22 cellular contexts compared by ENCODE assay signal in genomic region chr15:59444082-59444835, GRCh38. TPM values are rescaled to one million over a fixed set of nuclear protein-coding genes. Genes with fewer than 3 reads are reported as not detected.
"Had no signal": no experiment of that assay in that cellular context is flagged by ENCODE, and none has a peak within 500 bp of the region (broad histone marks: within the 10 kb centered on the region; RNA-seq: fewer than 3 reads in every experiment).

No MANE protein-coding gene starts in this region.

- H3K4me2 ChIP-seq: hepatocyte had no signal

- H3K79me2 ChIP-seq: hepatocyte had no signal

- H3K4me3 Mint-ChIP-seq: activated CD4-positive, alpha-beta T cell treated with anti-CD3 and anti-CD28 coated beads, Interleukin-2, amount 10 ng/mL, durations not matched to agents 7 days and 5 days; activated naive CD4-positive, alpha-beta T cell treated with anti-CD3 and anti-CD28 coated beads for 36 hours; activated naive CD8-positive, alpha-beta T cell treated with anti-CD3 and anti-CD28 coated beads, Interleukin-2, amount 10 ng/mL, durations not matched to agents 7 days and 5 days; central memory CD8-positive, alpha-beta T cell; effector memory CD8-positive, alpha-beta T cell; nephron progenitor cell; stimulated activated memory B cell treated with anti-CD40 and anti-IgM and Interleukin-4, amounts not matched to agents 10 μg/mL and 1 μg/mL and 100 μg/mL, for 72 hours; T-helper 17 cell had no signal

- ATAC-seq: effector memory CD8-positive, alpha-beta T cell; T-helper 17 cell; upper lobe of right lung had no signal

- H3K27ac Mint-ChIP-seq: activated CD4-positive, alpha-beta T cell treated with anti-CD3 and anti-CD28 coated beads, Interleukin-2, amount 10 ng/mL, durations not matched to agents 7 days and 5 days; activated naive CD4-positive, alpha-beta T cell treated with anti-CD3 and anti-CD28 coated beads for 36 hours; activated naive CD8-positive, alpha-beta T cell treated with anti-CD3 and anti-CD28 coated beads, Interleukin-2, amount 10 ng/mL, durations not matched to agents 7 days and 5 days; effector memory CD8-positive, alpha-beta T cell; nephron progenitor cell; stimulated activated memory B cell treated with anti-CD40 and anti-IgM and Interleukin-4, amounts not matched to agents 10 μg/mL and 1 μg/mL and 100 μg/mL, for 72 hours; T-helper 17 cell had no signal

- H3K27ac ChIP-seq: hepatocyte, upper lobe of right lung had no signal

- H3K9me3 Mint-ChIP-seq: activated CD4-positive, alpha-beta T cell treated with anti-CD3 and anti-CD28 coated beads, Interleukin-2, amount 10 ng/mL, durations not matched to agents 7 days and 5 days; activated naive CD4-positive, alpha-beta T cell treated with anti-CD3 and anti-CD28 coated beads for 36 hours; activated naive CD8-positive, alpha-beta T cell treated with anti-CD3 and anti-CD28 coated beads, Interleukin-2, amount 10 ng/mL, durations not matched to agents 7 days and 5 days; central memory CD8-positive, alpha-beta T cell; effector memory CD8-positive, alpha-beta T cell; nephron progenitor cell; stimulated activated memory B cell treated with anti-CD40 and anti-IgM and Interleukin-4, amounts not matched to agents 10 μg/mL and 1 μg/mL and 100 μg/mL, for 72 hours had no signal

- H2AFZ ChIP-seq: hepatocyte had no signal

- H3K4me1 ChIP-seq: breast epithelium, upper lobe of right lung had no signal

- H3K27me3 Mint-ChIP-seq: stimulated activated memory B cell treated with anti-CD40 and anti-IgM and Interleukin-4, amounts not matched to agents 10 μg/mL and 1 μg/mL and 100 μg/mL, for 72 hours had no signal

- H3K9me3 ChIP-seq: breast epithelium, esophagus muscularis mucosa, sigmoid colon, upper lobe of right lung had no signal

- H3K27me3 ChIP-seq: breast epithelium, dorsolateral prefrontal cortex, esophagus muscularis mucosa, sigmoid colon, upper lobe of right lung had no signal

- DNase-seq: activated CD4-positive, alpha-beta T cell treated with anti-CD3 and anti-CD28 coated beads, Interleukin-2, amount 10 ng/mL, durations not matched to agents 7 days and 5 days; activated naive CD4-positive, alpha-beta T cell treated with anti-CD3 and anti-CD28 coated beads for 36 hours; activated naive CD8-positive, alpha-beta T cell treated with anti-CD3 and anti-CD28 coated beads, Interleukin-2, amount 10 ng/mL, durations not matched to agents 7 days and 5 days; activated T-cell treated with anti-CD3 and anti-CD28 coated beads, Interleukin-2, amount 50 U/mL, for 1 hour; amniotic stem cell; dorsolateral prefrontal cortex; effector memory CD8-positive, alpha-beta T cell; glutamatergic neuron; nephron progenitor cell; sigmoid colon; stimulated activated CD4-positive, alpha-beta T cell treated with anti-CD3 and anti-CD28 coated beads, Interleukin-15, amount 100 ng/mL, for 24 hours; SW 1271; T-helper 17 cell; upper lobe of right lung had no signal

- H3K4me3 ChIP-seq: hepatocyte, smooth muscle cell had no signal

- FAIRE-seq: colon, frontal cortex had no signal

- H3K36me3 ChIP-seq: breast epithelium, esophagus muscularis mucosa, sigmoid colon, upper lobe of right lung had no signal

RNA-seq across cellular contexts. Expression of gene FAM81A, which starts 6.3 kb away (rescaled TPM):
- total RNA-seq: T-helper 17 cell had no signal
